Comparison of ENCODE assay signal across 20 cellular contexts in the genomic region with DNA sequence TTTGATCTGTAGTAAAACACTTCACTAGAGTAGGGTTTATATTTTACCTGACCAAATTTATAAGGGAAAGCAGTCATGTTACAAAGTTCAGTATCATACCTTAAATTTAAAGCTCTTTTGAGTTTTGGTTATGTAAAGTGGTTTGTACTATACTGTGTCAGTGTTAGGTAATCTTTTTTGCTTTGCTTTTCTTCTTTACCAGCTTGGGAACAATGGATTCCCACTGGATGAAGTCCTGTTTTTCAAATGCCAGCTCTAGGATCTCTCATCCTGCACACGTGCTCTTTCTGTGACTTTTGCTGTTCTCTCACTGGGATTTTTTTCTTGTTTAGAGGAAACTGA. TPM values are rescaled to one million over a fixed set of nuclear protein-coding genes. Genes with fewer than 3 reads are reported as not detected.
DNase-seq lines count a peak whose midpoint lies in the region; ATAC-seq and TF ChIP-seq lines count a peak whose summit lies in the region.
"Had no signal": no experiment of that assay in that cellular context is flagged by ENCODE, and none has a peak within 500 bp of the region (broad histone marks: within the 10 kb centered on the region; RNA-seq: fewer than 3 reads in every experiment).

No MANE protein-coding gene starts in this region.

- 0% methylated on average over 1 of the region's 1 CpG for WGBS in hepatocyte (ENCODE audit: low lambda C conversion rate, missing lambda C conversion rate)

- peak overlapping the region; percentile 92 for H3K27ac Mint-ChIP-seq in chondrocyte (ENCODE audit: unreplicated experiment)
- no peak overlapping the region for H3K27ac Mint-ChIP-seq in activated CD8-positive, alpha-beta memory T cell treated with anti-CD3 and anti-CD28 coated beads, Interleukin-2, amount 10 ng/mL, durations not matched to agents 7 days and 5 days
- H3K27ac Mint-ChIP-seq: activated naive CD4-positive, alpha-beta T cell treated with anti-CD3 and anti-CD28 coated beads for 36 hours had no signal

- intact Hi-C loops in gastrocnemius medialis (cut with DNase I; ENCODE audit: low total_unique reads) = loop anchor here (2.0 kb wide), 1 partner anchor 50 kb away; no protein-coding TSS in a partner anchor

- H3K36me3 ChIP-seq in hepatocyte (replicated peaks; ENCODE audit: insufficient read depth, low read depth) (no peaks in the 10 kb centered on the region), gastrocnemius medialis (peaks cover 0 to 5% of the 10 kb centered on the region in 2 donors)
- H3K36me3 ChIP-seq: WERI-Rb-1 had no signal

- H3K79me2 ChIP-seq in hepatocyte = peaks cover 38% of the 10 kb centered on the region

- H3K27ac ChIP-seq in hepatocyte (peak overlapping the region; percentile 50), gastrocnemius medialis (peak overlapping the region; percentile 97 to 99 (median 98))
- H3K27ac ChIP-seq: KMS-11, parathyroid adenoma, spleen, WERI-Rb-1 had no signal

- peaks cover 3% of the 10 kb centered on the region for H3K36me3 Mint-ChIP-seq in chondrocyte (ENCODE audit: low read depth)
- peaks cover 1% of the 10 kb centered on the region for H3K36me3 Mint-ChIP-seq in activated CD8-positive, alpha-beta memory T cell treated with anti-CD3 and anti-CD28 coated beads, Interleukin-2, amount 10 ng/mL, durations not matched to agents 7 days and 5 days

- TF ChIP-seq POLR2A in gastrocnemius medialis (IDR thresholded peaks at IDR 0.05) (no peak), erythroblast (IDR thresholded peaks at IDR 0.05; ENCODE audit: low read length) (no peak)

- ATAC-seq in gastrocnemius medialis (peak; percentile 29 to 33), HG03135 (IDR thresholded peaks at IDR 0.05; ENCODE audit: unreplicated experiment) (no peak)
- ATAC-seq in activated CD8-positive, alpha-beta memory T cell treated with anti-CD3 and anti-CD28 coated beads, Interleukin-2, amount 10 ng/mL, durations not matched to agents 7 days and 5 days = no peak

- DNase-seq in chondrocyte (ENCODE audit: low spot score) = no peak
- DNase-seq in hepatocyte (ENCODE audit: low spot score) = no peak
- DNase-seq in gastrocnemius medialis = no peak
- DNase-seq in glomerular visceral epithelial cell (ENCODE audit: extremely low spot score) = no peak
- no peak for DNase-seq in erythroblast (lab: John Stamatoyannopoulos, UW)
- DNase-seq in activated CD8-positive, alpha-beta memory T cell treated with anti-CD3 and anti-CD28 coated beads, Interleukin-2, amount 10 ng/mL, durations not matched to agents 7 days and 5 days = no peak
- DNase-seq: activated CD4-positive, alpha-beta T cell treated with anti-CD3 and anti-CD28 coated beads, Interleukin-2, amount 50 U/mL, for 48 hours; activated naive CD4-positive, alpha-beta T cell treated with anti-CD3 and anti-CD28 coated beads for 36 hours; activated T-cell treated with anti-CD3 and anti-CD28 coated beads, Interleukin-2, amount 50 U/mL, for 1 hour; COR-L47; NCI-H2029 treated with DMSO at 0.1 percent for 48 hours; NCI-H510A; SIG-M5; spleen; T-helper 2 cell; WERI-Rb-1 had no signal

- no peaks in the 10 kb centered on the region for H3K9me3 Mint-ChIP-seq in chondrocyte (ENCODE audit: low read depth)
- peaks cover 2% of the 10 kb centered on the region for H3K9me3 Mint-ChIP-seq in activated CD8-positive, alpha-beta memory T cell treated with anti-CD3 and anti-CD28 coated beads, Interleukin-2, amount 10 ng/mL, durations not matched to agents 7 days and 5 days (ENCODE audit: low read depth)

- peak overlapping the region; percentile 11 for H3K4me2 ChIP-seq in hepatocyte
- H3K4me2 ChIP-seq: KMS-11 had no signal

- no peak overlapping the region for H2AFZ ChIP-seq in hepatocyte
- H2AFZ ChIP-seq: parathyroid adenoma had no signal

- peaks cover 24% of the 10 kb centered on the region for H3K4me1 Mint-ChIP-seq in chondrocyte (ENCODE audit: low read depth)
- H3K4me1 Mint-ChIP-seq in activated CD8-positive, alpha-beta memory T cell treated with anti-CD3 and anti-CD28 coated beads, Interleukin-2, amount 10 ng/mL, durations not matched to agents 7 days and 5 days = peaks cover 5% of the 10 kb centered on the region

- H3K4me3 Mint-ChIP-seq in chondrocyte (ENCODE audit: unreplicated experiment) = no peak overlapping the region
- H3K4me3 Mint-ChIP-seq in activated CD8-positive, alpha-beta memory T cell treated with anti-CD3 and anti-CD28 coated beads, Interleukin-2, amount 10 ng/mL, durations not matched to agents 7 days and 5 days = no peak overlapping the region
- H3K4me3 Mint-ChIP-seq: activated naive CD4-positive, alpha-beta T cell treated with anti-CD3 and anti-CD28 coated beads for 36 hours had no signal

- H3K27me3 ChIP-seq in hepatocyte (no peaks in the 10 kb centered on the region), gastrocnemius medialis (no peaks in the 10 kb centered on the region)
- H3K27me3 ChIP-seq: spleen had no signal

- TF ChIP-seq CTCF in chondrocyte (IDR thresholded peaks at IDR 0.05) (no peak), hepatocyte (IDR thresholded peaks at IDR 0.05; ENCODE audit: poor library complexity) (no peak), gastrocnemius medialis (IDR thresholded peaks at IDR 0.05 in 4 of 5, conservative IDR thresholded peaks at IDR 0.05 in 1 of 5) (no peak)

- H3K4me3 ChIP-seq in hepatocyte (no peak overlapping the region), gastrocnemius medialis (peak overlapping the region in 1 of 4 donors; percentile 20)
- H3K4me3 ChIP-seq: spleen had no signal

- no peaks in the 10 kb centered on the region for H3K9me2 ChIP-seq in hepatocyte (replicated peaks; ENCODE audit: insufficient read depth)

- no peaks in the 10 kb centered on the region for H3K27me3 Mint-ChIP-seq in chondrocyte (ENCODE audit: low read depth)
- H3K27me3 Mint-ChIP-seq in activated CD8-positive, alpha-beta memory T cell treated with anti-CD3 and anti-CD28 coated beads, Interleukin-2, amount 10 ng/mL, durations not matched to agents 7 days and 5 days = no peaks in the 10 kb centered on the region

- H4K20me1 ChIP-seq in hepatocyte (ENCODE audit: insufficient read depth, poor library complexity, severe bottlenecking) = no peaks in the 10 kb centered on the region

- in situ Hi-C loops in gastrocnemius medialis (cut with MboI; ENCODE audit: low sequenced_read_pairs in 4 of 4) = no loop called here

- H3K4me1 ChIP-seq in hepatocyte (ENCODE audit: insufficient read depth) (peaks cover 12% of the 10 kb centered on the region), gastrocnemius medialis (peaks cover 64 to 72% of the 10 kb centered on the region in 2 donors)
- H3K4me1 ChIP-seq: parathyroid adenoma had no signal

- CTCF ChIA-PET in activated CD8-positive, alpha-beta memory T cell treated with anti-CD3 and anti-CD28 coated beads, Interleukin-2, amount 10 ng/mL, durations not matched to agents 7 days and 5 days (lab: Charles Lee) = interaction anchor here (0.8 kb wide), 1 partner anchor 49 kb away, joined by 4 read pairs; no protein-coding TSS in a partner anchor

- H3K9me3 ChIP-seq in hepatocyte (ENCODE audit: low read depth) (no peaks in the 10 kb centered on the region), gastrocnemius medialis (no peaks in the 10 kb centered on the region)
- H3K9me3 ChIP-seq: spleen had no signal

TF ChIP-seq in PFSK-1, 5 proteins besides CTCF, POLR2A, EP300 and RAD21:
- TF ChIP-seq POLR2AphosphoS5 (IDR thresholded peaks at IDR 0.05; ENCODE audit: low read depth, low read length) (no peak), TAF1 (IDR thresholded peaks at IDR 0.05; ENCODE audit: borderline replicate concordance, insufficient read depth, low read length) (peak; percentile 15; the same call in 1 of the 2 replicates), SIN3A (IDR thresholded peaks at IDR 0.05; ENCODE audit: borderline replicate concordance, insufficient read depth, low read length) (no peak)
- TF ChIP-seq, protein P1, sequence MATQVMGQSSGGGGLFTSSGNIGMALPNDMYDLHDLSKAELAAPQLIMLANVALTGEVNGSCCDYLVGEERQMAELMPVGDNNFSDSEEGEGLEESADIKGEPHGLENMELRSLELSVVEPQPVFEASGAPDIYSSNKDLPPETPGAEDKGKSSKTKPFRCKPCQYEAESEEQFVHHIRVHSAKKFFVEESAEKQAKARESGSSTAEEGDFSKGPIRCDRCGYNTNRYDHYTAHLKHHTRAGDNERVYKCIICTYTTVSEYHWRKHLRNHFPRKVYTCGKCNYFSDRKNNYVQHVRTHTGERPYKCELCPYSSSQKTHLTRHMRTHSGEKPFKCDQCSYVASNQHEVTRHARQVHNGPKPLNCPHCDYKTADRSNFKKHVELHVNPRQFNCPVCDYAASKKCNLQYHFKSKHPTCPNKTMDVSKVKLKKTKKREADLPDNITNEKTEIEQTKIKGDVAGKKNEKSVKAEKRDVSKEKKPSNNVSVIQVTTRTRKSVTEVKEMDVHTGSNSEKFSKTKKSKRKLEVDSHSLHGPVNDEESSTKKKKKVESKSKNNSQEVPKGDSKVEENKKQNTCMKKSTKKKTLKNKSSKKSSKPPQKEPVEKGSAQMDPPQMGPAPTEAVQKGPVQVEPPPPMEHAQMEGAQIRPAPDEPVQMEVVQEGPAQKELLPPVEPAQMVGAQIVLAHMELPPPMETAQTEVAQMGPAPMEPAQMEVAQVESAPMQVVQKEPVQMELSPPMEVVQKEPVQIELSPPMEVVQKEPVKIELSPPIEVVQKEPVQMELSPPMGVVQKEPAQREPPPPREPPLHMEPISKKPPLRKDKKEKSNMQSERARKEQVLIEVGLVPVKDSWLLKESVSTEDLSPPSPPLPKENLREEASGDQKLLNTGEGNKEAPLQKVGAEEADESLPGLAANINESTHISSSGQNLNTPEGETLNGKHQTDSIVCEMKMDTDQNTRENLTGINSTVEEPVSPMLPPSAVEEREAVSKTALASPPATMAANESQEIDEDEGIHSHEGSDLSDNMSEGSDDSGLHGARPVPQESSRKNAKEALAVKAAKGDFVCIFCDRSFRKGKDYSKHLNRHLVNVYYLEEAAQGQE (IDR thresholded peaks at IDR 0.05; ENCODE audit: insufficient read depth in 1 of 2, low read depth in 2 of 2, low read length in 2 of 2) = no peak
TF ChIP-seq in PFSK-1: peak in this region for 1.

RNA-seq across cellular contexts. Expression of a gene that starts 15.9 kb away (rescaled TPM):
- 175 TPM for polyA plus RNA-seq in PFSK-1 (2012; ENCODE audit: insufficient read length, low read depth)
- total RNA-seq in chondrocyte (11.4 to 24.9 TPM (median 23.3 TPM) in 3 replicates), hepatocyte (111 and 120 TPM in 2 replicates), gastrocnemius medialis (100 to 1,000 TPM; 304 to 593 (median 336) TPM)
- polyA plus RNA-seq in hepatocyte = 196 and 262 TPM in 2 replicates
- 10 to 100 TPM; 16.8 to 23.0 TPM for total RNA-seq in activated CD8-positive, alpha-beta memory T cell treated with anti-CD3 and anti-CD28 coated beads, Interleukin-2, amount 10 ng/mL, durations not matched to agents 7 days and 5 days

Comparison
In these comparisons a context has a peak if more than half of its experiments do, and no peak if none do; other contexts are left out.
1. ATAC-seq: peak in gastrocnemius medialis (2 of 2); none in HG03135 (single experiment) and activated CD8-positive, alpha-beta memory T cell treated with anti-CD3 and anti-CD28 coated beads, Interleukin-2, amount 10 ng/mL, durations not matched to agents 7 days and 5 days (single experiment).